In genomic region chr1:41390171-41390570, GRCh38 we compare ENCODE assay signal across 26 cellular contexts. TPM values are rescaled to one million over a fixed set of nuclear protein-coding genes. Genes with fewer than 3 reads are reported as not detected.
DNase-seq lines count a peak whose midpoint lies in the region; ATAC-seq and TF ChIP-seq lines count a peak whose summit lies in the region.
"Had no signal": no experiment of that assay in that cellular context is flagged by ENCODE, and none has a peak within 500 bp of the region (broad histone marks: within the 10 kb centered on the region; RNA-seq: fewer than 3 reads in every experiment).

No MANE protein-coding gene starts in this region.

- H3K36me3 ChIP-seq in right atrium auricular region: no peaks in the 10 kb centered on the region
- H3K36me3 ChIP-seq: BLaER1, HAP-1, MG63, pancreas had no signal

- H3K27ac ChIP-seq in right cardiac atrium (ENCODE audit: low read length): no peak overlapping the region
- no peak overlapping the region for H3K27ac ChIP-seq in right atrium auricular region
- H3K27ac ChIP-seq: pancreas, PC-9, skin epidermis had no signal

- ATAC-seq in right cardiac atrium: no peak
- ATAC-seq: activated T-cell treated with anti-CD3 and anti-CD28 coated beads, Interleukin-2, amount 50 U/mL, for 72 hours; effector memory CD8-positive, alpha-beta T cell; left lobe of liver; pancreas; stimulated activated naive B cell treated with anti-CD40 and anti-IgM and Interleukin-4, amounts not matched to agents 10 μg/mL and 1 μg/mL and 100 μg/mL, for 72 hours had no signal

- H3K4me1 ChIP-seq in right cardiac atrium (ENCODE audit: control insufficient read depth, insufficient read depth, low read length): peaks cover 7% of the 10 kb centered on the region
- H3K4me1 ChIP-seq in right atrium auricular region: peaks cover 0 to 36% of the 10 kb centered on the region in 2 donors
- H3K4me1 ChIP-seq: HAP-1 had no signal

- intact Hi-C loops in right cardiac atrium (cut with DNase I): no loop called here

- H3K27me3 ChIP-seq in right cardiac atrium (ENCODE audit: control insufficient read depth, insufficient read depth) (no peaks in the 10 kb centered on the region), right atrium auricular region (no peaks in the 10 kb centered on the region)
- H3K27me3 ChIP-seq: MG63, pancreas had no signal

- no peaks in the 10 kb centered on the region for H3K9me3 ChIP-seq in right cardiac atrium (ENCODE audit: control insufficient read depth, low read length)
- no peaks in the 10 kb centered on the region for H3K9me3 ChIP-seq in right atrium auricular region
- H3K9me3 ChIP-seq: BLaER1, HAP-1, MG63, pancreas had no signal

- DNase-seq in right cardiac atrium (peak in 2 of 3 donors; percentile 28 to 41), right atrium auricular region (ENCODE audit: low spot score) (no peak), NCI-H1694 treated with DMSO at 0.1 percent for 48 hours (lab: John Stamatoyannopoulos, UW) (peak; percentile 74), NCI-H446 treated with DMSO at 0.1 percent for 48 hours (lab: John Stamatoyannopoulos, UW) (peak; percentile 90), SKM-1 treated with dmso at 0.1 percent for 144 hours (lab: John Stamatoyannopoulos, UW; ENCODE audit: unreplicated experiment) (no peak), NCI-H510A treated with DMSO at 0.1 percent for 48 hours (lab: John Stamatoyannopoulos, UW) (no peak)
- DNase-seq in activated CD4-positive, CD25-positive, alpha-beta regulatory T cell (lab: John Stamatoyannopoulos, UW): no peak
- DNase-seq: activated CD4-positive, alpha-beta T cell treated with anti-CD3 and anti-CD28 coated beads, Interleukin-2, amount 50 U/mL, for 48 hours; activated CD4-positive, CD25-positive, alpha-beta regulatory T cell treated with anti-CD3 and anti-CD28 coated beads, Interleukin-2, amount 50 U/mL, for 72 hours; activated naive CD4-positive, alpha-beta T cell treated with Interleukin-2 at 50 U/mL for 16 hours; activated T-cell treated with anti-CD3 and anti-CD28 coated beads, Interleukin-2, amount 50 U/mL, for 72 hours; central memory CD4-positive, alpha-beta T cell; cortex of kidney; DMS53; effector memory CD8-positive, alpha-beta T cell; KG1; MG63; NCI-H1930; pancreas; PC-9; stimulated activated naive B cell treated with anti-CD40 and anti-IgM and Interleukin-4, amounts not matched to agents 10 μg/mL and 1 μg/mL and 100 μg/mL, for 72 hours; T-helper 2 cell had no signal

- TF ChIP-seq CTCF in right atrium auricular region (IDR thresholded peaks at IDR 0.05): no peak

- H3K4me3 ChIP-seq in right cardiac atrium (ENCODE audit: low read length): no peak overlapping the region
- H3K4me3 ChIP-seq in right atrium auricular region: no peak overlapping the region
- H3K4me3 ChIP-seq: BLaER1, HAP-1, MG63, pancreas, PC-9, skin epidermis had no signal

- WGBS in right cardiac atrium: 85% methylated on average over 10 of the region's 10 CpGs

RNA-seq across cellular contexts. Expression of gene FOXO6, which starts 28.9 kb away (rescaled TPM):
- 1 to 10 TPM; 1.9 to 7.0 (median 5.3) TPM for total RNA-seq in right cardiac atrium
- polyA plus RNA-seq in right cardiac atrium: 1.1 TPM
- 1 to 10 TPM; 1.4 to 1.9 TPM for total RNA-seq in right atrium auricular region

Comparison
In these comparisons a context has a peak if more than half of its experiments do, and no peak if none do; other contexts are left out.
1. DNase-seq: peak in right cardiac atrium (2 of 3), NCI-H1694 treated with DMSO at 0.1 percent for 48 hours (single experiment) and NCI-H446 treated with DMSO at 0.1 percent for 48 hours (single experiment); none in right atrium auricular region (single experiment), SKM-1 treated with dmso at 0.1 percent for 144 hours (single experiment), activated CD4-positive, CD25-positive, alpha-beta regulatory T cell (0 of 4) and NCI-H510A treated with DMSO at 0.1 percent for 48 hours (single experiment).